ENCODE assay signal across 8 cellular contexts in the genomic region with DNA sequence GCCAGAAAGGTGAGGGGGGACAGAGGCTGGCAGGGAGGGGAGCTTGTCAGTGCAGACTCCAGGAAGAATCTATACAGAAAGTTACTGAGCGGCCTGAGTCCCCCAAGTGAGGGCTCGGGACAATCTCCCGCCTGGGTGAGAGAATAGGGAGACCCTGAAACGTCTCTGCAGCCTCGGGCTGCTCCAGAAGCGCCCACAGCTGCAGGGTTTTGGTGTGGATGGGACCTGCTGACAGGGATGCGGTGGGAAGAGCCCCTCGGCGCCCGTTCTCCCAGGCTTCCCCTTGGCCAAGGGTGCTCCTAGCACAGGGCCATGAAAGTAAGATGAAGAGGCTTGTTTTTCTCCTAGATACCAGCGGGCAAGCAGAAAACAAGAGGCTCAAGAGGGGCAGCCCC. TPM values are rescaled to one million over a fixed set of nuclear protein-coding genes. Genes with fewer than 3 reads are reported as not detected.
A peak's percentile ranks its signal among the peaks of the same experiment; 100 is the strongest.
DNase-seq lines count a peak whose midpoint lies in the region; ATAC-seq and TF ChIP-seq lines count a peak whose summit lies in the region.

No MANE protein-coding gene starts in this region.

- no peaks in the 10 kb centered on the region for H3K9me3 ChIP-seq in heart left ventricle
- no peaks in the 10 kb centered on the region for H3K9me3 ChIP-seq in adrenal gland (replicated peaks in 1 of 3)
- H3K9me3 ChIP-seq in right lobe of liver: no peaks in the 10 kb centered on the region
- H3K9me3 ChIP-seq in upper lobe of right lung: no peaks in the 10 kb centered on the region

- TF ChIP-seq CTCF in heart left ventricle (IDR thresholded peaks at IDR 0.05) (no peak), adrenal gland (IDR thresholded peaks at IDR 0.05) (no peak), right lobe of liver (IDR thresholded peaks at IDR 0.05) (no peak), upper lobe of right lung (IDR thresholded peaks at IDR 0.05) (no peak)

- intact Hi-C loops in heart left ventricle (cut with DNase I) (loop anchor here in 1 of 10 donors (10.0 kb wide), 1 partner anchor 248 kb away; the partner anchor contains the start of genes CCDC87 and CCS), Right ventricle myocardium superior (cut with DNase I) (no loop called here), adrenal gland (cut with DNase I) (no loop called here), right lobe of liver (cut with DNase I) (no loop called here), upper lobe of right lung (cut with DNase I) (no loop called here)

- ATAC-seq in heart left ventricle (peak in 1 of 4 donors; percentile 6), Right ventricle myocardium superior (ENCODE audit: poor library complexity) (no peak), right lobe of liver (peak in 2 of 4 donors; percentile 0 to 2), upper lobe of right lung (no peak), GM18502 (IDR thresholded peaks at IDR 0.05; ENCODE audit: poor library complexity, unreplicated experiment) (no peak), GM21737 (IDR thresholded peaks at IDR 0.05; ENCODE audit: unreplicated experiment) (no peak)

- peak overlapping the region; percentile 94 to 100 (median 96) for H3K27ac ChIP-seq in heart left ventricle
- peak overlapping the region; percentile 91 to 99 (median 99) for H3K27ac ChIP-seq in adrenal gland
- H3K27ac ChIP-seq in right lobe of liver: peak overlapping the region; percentile 77 to 98 (median 90)
- peak overlapping the region; percentile 99 for H3K27ac ChIP-seq in upper lobe of right lung

- H3K4me1 ChIP-seq in heart left ventricle (peaks cover 7 to 35% (median 24%) of the 10 kb centered on the region in 12 donors), adrenal gland (replicated peaks in 1 of 2) (peaks cover 25 to 46% of the 10 kb centered on the region in 2 donors), right lobe of liver (peaks cover 0 to 27% (median 3%) of the 10 kb centered on the region in 4 donors), upper lobe of right lung (peaks cover 21% of the 10 kb centered on the region)

- DNase-seq in heart left ventricle: no peak
- DNase-seq in Right ventricle myocardium superior: no peak
- peak in 2 of 7 donors; percentile 29 to 31 for DNase-seq in adrenal gland
- DNase-seq in right lobe of liver: no peak
- DNase-seq in upper lobe of right lung: no peak
- DNase-seq in NOMO-1 treated with dmso at 0.1 percent for 144 hours (lab: John Stamatoyannopoulos, UW; ENCODE audit: unreplicated experiment): no peak

- no peaks in the 10 kb centered on the region for H3K27me3 ChIP-seq in heart left ventricle
- H3K27me3 ChIP-seq in adrenal gland: no peaks in the 10 kb centered on the region
- no peaks in the 10 kb centered on the region for H3K27me3 ChIP-seq in right lobe of liver
- H3K27me3 ChIP-seq in upper lobe of right lung: no peaks in the 10 kb centered on the region

- no peak for TF ChIP-seq POLR2A in heart left ventricle (IDR thresholded peaks at IDR 0.05)
- TF ChIP-seq POLR2A in adrenal gland (IDR thresholded peaks at IDR 0.05): no peak
- no peak for TF ChIP-seq POLR2A in right lobe of liver (IDR thresholded peaks at IDR 0.05)

- peaks cover 0 to 51% (median 25%) of the 10 kb centered on the region in 9 donors for H3K36me3 ChIP-seq in heart left ventricle
- H3K36me3 ChIP-seq in adrenal gland (replicated peaks in 1 of 2): peaks cover 0 to 22% of the 10 kb centered on the region in 2 donors
- H3K36me3 ChIP-seq in right lobe of liver: peaks cover 0 to 7% (median 1%) of the 10 kb centered on the region in 4 donors
- H3K36me3 ChIP-seq in upper lobe of right lung: peaks cover 24% of the 10 kb centered on the region

- WGBS in heart left ventricle, 4 donors: 0 to 2% (median 1%) methylated on average over 6 to 11 of the region's 11 CpGs
- 2 to 4% (median 3%) methylated on average over 5 to 11 of the region's 11 CpGs for WGBS in adrenal gland, 4 donors
- WGBS in right lobe of liver (ENCODE audit: insufficient coverage, low coverage, low lambda C conversion rate, missing lambda C conversion rate): no CpG with 5 or more reads among the region's 11 CpGs

- H3K4me3 ChIP-seq in heart left ventricle: peak overlapping the region; percentile 81 to 100 (median 92)
- peak overlapping the region; percentile 30 to 98 (median 84) for H3K4me3 ChIP-seq in adrenal gland
- peak overlapping the region; percentile 84 to 95 (median 94) for H3K4me3 ChIP-seq in right lobe of liver
- H3K4me3 ChIP-seq in upper lobe of right lung: peak overlapping the region; percentile 97

RNA-seq across cellular contexts. Expression of gene RCE1, which starts 0.7 kb away (rescaled TPM):
- 1 to 10 TPM; 3.1 to 9.5 (median 5.0) TPM for total RNA-seq in heart left ventricle
- polyA plus RNA-seq in heart left ventricle: 1 to 10 TPM; 2.1 to 8.3 TPM
- total RNA-seq in Right ventricle myocardium superior: 6.2 TPM
- 10 to 100 TPM; 12.5 to 24.8 (median 19.4) TPM for total RNA-seq in adrenal gland
- 10 to 100 TPM in 2 of 3 donors, 1 to 10 TPM in 1; 5.2 to 19.5 (median 16.5) TPM for polyA plus RNA-seq in adrenal gland
- total RNA-seq in right lobe of liver: 1 to 10 TPM; 3.1 to 7.7 (median 4.5) TPM
- 18.4 TPM for total RNA-seq in upper lobe of right lung

RNA-seq across cellular contexts. Expression of gene LRFN4, which starts 14.4 kb away (rescaled TPM):
- total RNA-seq in heart left ventricle (10 to 100 TPM in 8 of 9 donors, 1 to 10 TPM in 1; 8.2 to 22.0 (median 14.9) TPM), Right ventricle myocardium superior (20.5 TPM), adrenal gland (10 to 100 TPM in 7 of 8 donors, 1 to 10 TPM in 1; 9.4 to 25.6 (median 17.0) TPM), right lobe of liver (1 to 10 TPM in 3 of 6 experiments, under 1 TPM in 3; 0.48 to 4.7 (median 1.1) TPM), upper lobe of right lung (14.0 TPM)
- polyA plus RNA-seq in heart left ventricle (10 to 100 TPM; 15.4 to 22.1 TPM), adrenal gland (10 to 100 TPM in 2 of 3 donors, under 1 TPM in 1; 0.24 to 74.3 (median 17.1) TPM)
